In genomic region chr4:151792995-151793394, GRCh38 we compare ENCODE assay signal across 34 cellular contexts.
"Had no signal": no experiment of that assay in that cellular context is flagged by ENCODE, and none has a peak within 500 bp of the region (broad histone marks: within the 10 kb centered on the region; RNA-seq: fewer than 3 reads in every experiment).

No MANE protein-coding gene starts in this region.

- H3K4me1 Mint-ChIP-seq: stimulated activated effector memory CD8-positive, alpha-beta T cell treated with anti-CD3 and anti-CD28 coated beads, Interleukin-12 subunit alpha, Interleukin-12 subunit beta, amount 100 ng/mL, for 72 hours had no signal

- H3K4me1 ChIP-seq: adrenal gland, body of pancreas, colonic mucosa, gastrocnemius medialis, prostate gland had no signal

- H3K27ac ChIP-seq: adrenal gland, body of pancreas, colonic mucosa, gastrocnemius medialis, neutrophil, ovary, prostate gland, skin epidermis, stomach, tibial nerve, WERI-Rb-1 had no signal

- DNase-seq: activated CD4-positive, alpha-beta T cell treated with anti-CD3 and anti-CD28 coated beads for 48 hours; activated CD4-positive, alpha-beta T cell treated with anti-CD3 and anti-CD28 coated beads, Interleukin-2, amount 50 U/mL, for 48 hours; activated CD8-positive, alpha-beta memory T cell treated with anti-CD3 and anti-CD28 coated beads for 24 hours; activated effector memory CD4-positive, alpha-beta T cell treated with Interleukin-2 at 50 U/mL for 16 hours; activated naive CD4-positive, alpha-beta T cell treated with anti-CD3 and anti-CD28 coated beads for 36 hours; activated naive CD8-positive, alpha-beta T cell treated with anti-CD3 and anti-CD28 coated beads for 36 hours; adrenal gland; aorta; body of pancreas; cerebellar nuclear complex; colonic mucosa; effector CD8-positive, alpha-beta T cell; gastrocnemius medialis; glutamatergic neuron; islet precursor cell; left cardiac atrium; left ventricle myocardium superior; mucosa of descending colon; ovary; retina; stimulated activated CD4-positive, alpha-beta T cell treated with anti-CD3 and anti-CD28 coated beads, Interleukin-4, amount 100 ng/mL, for 24 hours; stomach; T-helper 9 cell; WERI-Rb-1 had no signal

- H3K9me3 Mint-ChIP-seq: activated naive CD4-positive, alpha-beta T cell treated with anti-CD3 and anti-CD28 coated beads for 36 hours; activated naive CD8-positive, alpha-beta T cell treated with anti-CD3 and anti-CD28 coated beads for 36 hours; natural killer cell treated with Interleukin-12 subunit alpha and Interleukin-12 subunit beta and Interleukin-15 and Interleukin-18, amount 100 ng/mL, for 72 hours; stimulated activated effector memory CD8-positive, alpha-beta T cell treated with anti-CD3 and anti-CD28 coated beads, Interleukin-12 subunit alpha, Interleukin-12 subunit beta, amount 100 ng/mL, for 72 hours had no signal

- H3K4me3 Mint-ChIP-seq: activated naive CD4-positive, alpha-beta T cell treated with anti-CD3 and anti-CD28 coated beads for 36 hours; activated naive CD8-positive, alpha-beta T cell treated with anti-CD3 and anti-CD28 coated beads for 36 hours; natural killer cell treated with Interleukin-12 subunit alpha and Interleukin-12 subunit beta and Interleukin-15 and Interleukin-18, amount 100 ng/mL, for 72 hours; stimulated activated effector memory CD8-positive, alpha-beta T cell treated with anti-CD3 and anti-CD28 coated beads, Interleukin-12 subunit alpha, Interleukin-12 subunit beta, amount 100 ng/mL, for 72 hours had no signal

- ATAC-seq: activated CD4-positive, CD25-positive, alpha-beta regulatory T cell treated with anti-CD3 and anti-CD28 coated beads, Interleukin-2, amount 50 U/mL, for 24 hours; body of pancreas; gastrocnemius medialis; left cardiac atrium; left ventricle myocardium superior; mucosa of descending colon; natural killer cell treated with Interleukin-12 subunit alpha and Interleukin-12 subunit beta and Interleukin-15 and Interleukin-18, amount 100 ng/mL, for 72 hours; sciatic nerve; stimulated activated effector memory CD8-positive, alpha-beta T cell treated with anti-CD3 and anti-CD28 coated beads, Interleukin-12 subunit alpha, Interleukin-12 subunit beta, amount 100 ng/mL, for 72 hours had no signal

- H3K27me3 ChIP-seq: adrenal gland, body of pancreas, colonic mucosa, gastrocnemius medialis, ovary, stomach, tibial nerve had no signal

- FAIRE-seq: endometrium, TTC549 had no signal

- H3K9me3 ChIP-seq: adrenal gland, body of pancreas, colonic mucosa, gastrocnemius medialis, mucosa of descending colon, neutrophil, ovary, prostate gland, stomach, tibial nerve had no signal

- H3K36me3 Mint-ChIP-seq: activated naive CD8-positive, alpha-beta T cell treated with anti-CD3 and anti-CD28 coated beads for 36 hours; natural killer cell treated with Interleukin-12 subunit alpha and Interleukin-12 subunit beta and Interleukin-15 and Interleukin-18, amount 100 ng/mL, for 72 hours; stimulated activated effector memory CD8-positive, alpha-beta T cell treated with anti-CD3 and anti-CD28 coated beads, Interleukin-12 subunit alpha, Interleukin-12 subunit beta, amount 100 ng/mL, for 72 hours had no signal

- H3K36me3 ChIP-seq: adrenal gland, colonic mucosa, gastrocnemius medialis, neutrophil, ovary, prostate gland, stomach, tibial nerve, WERI-Rb-1 had no signal

- H3K27ac Mint-ChIP-seq: activated naive CD4-positive, alpha-beta T cell treated with anti-CD3 and anti-CD28 coated beads for 36 hours; activated naive CD8-positive, alpha-beta T cell treated with anti-CD3 and anti-CD28 coated beads for 36 hours; natural killer cell treated with Interleukin-12 subunit alpha and Interleukin-12 subunit beta and Interleukin-15 and Interleukin-18, amount 100 ng/mL, for 72 hours; stimulated activated effector memory CD8-positive, alpha-beta T cell treated with anti-CD3 and anti-CD28 coated beads, Interleukin-12 subunit alpha, Interleukin-12 subunit beta, amount 100 ng/mL, for 72 hours had no signal

- H3K4me3 ChIP-seq: adrenal gland, body of pancreas, colonic mucosa, gastrocnemius medialis, mucosa of descending colon, ovary, prostate gland, skin epidermis, stomach, tibial nerve had no signal
